ENCODE assay signal across 23 cellular contexts in genomic region chr4:112015960-112016359, GRCh38.
"Had no signal": no experiment of that assay in that cellular context is flagged by ENCODE, and none has a peak within 500 bp of the region (broad histone marks: within the 10 kb centered on the region; RNA-seq: fewer than 3 reads in every experiment).

No MANE protein-coding gene starts in this region.

- H3K27ac ChIP-seq: stomach, suprapubic skin, testis, thoracic aorta, thyroid gland, tibial artery, tibial nerve, transverse colon, upper lobe of left lung, upper lobe of right lung, uterus, vagina had no signal

- H3K4me3 ChIP-seq: stomach, suprapubic skin, testis, thoracic aorta, thyroid gland, tibial artery, tibial nerve, transverse colon, upper lobe of left lung, upper lobe of right lung, uterus, vagina had no signal

- H3K36me3 ChIP-seq: stomach, suprapubic skin, thoracic aorta, thyroid gland, tibial artery, tibial nerve, transverse colon, upper lobe of left lung, upper lobe of right lung, uterus, vagina had no signal

- H3K9me3 ChIP-seq: stomach, suprapubic skin, testis, thoracic aorta, thyroid gland, tibial artery, tibial nerve, transverse colon, upper lobe of left lung, upper lobe of right lung, uterus, vagina had no signal

- H3K4me1 ChIP-seq: stomach, suprapubic skin, testis, thyroid gland, tibial artery, tibial nerve, transverse colon, upper lobe of left lung, upper lobe of right lung, uterus, vagina had no signal

- DNase-seq: stimulated activated CD4-positive, alpha-beta T cell treated with anti-CD3 and anti-CD28 coated beads, Interleukin-2, amount 100 ng/mL, for 48 hours; stimulated activated CD4-positive, alpha-beta T cell treated with anti-CD3 and anti-CD28 coated beads, Interleukin-4, amount 100 ng/mL, for 1 hour; stimulated activated CD4-positive, alpha-beta T cell treated with anti-CD3 and anti-CD28 coated beads, Interleukin-4, amount 100 ng/mL, for 24 hours; stimulated activated CD4-positive, alpha-beta T cell treated with anti-CD3 and anti-CD28 coated beads, Interleukin-4, amount 100 ng/mL, for 4 hours; stimulated activated CD8-positive, alpha-beta memory T cell treated with anti-CD3 and anti-CD28 coated beads, Interleukin-4, amount 100 ng/mL, for 48 hours; stimulated activated naive B cell treated with anti-CD40 and anti-IgM and Interleukin-4, amounts not matched to agents 10 μg/mL and 1 μg/mL and 100 μg/mL, for 72 hours; stimulated activated naive CD4-positive, alpha-beta T cell; stimulated activated naive CD4-positive, alpha-beta T cell treated with Interleukin-2 at 50 U/mL for 16 hours; stimulated activated naive CD8-positive, alpha-beta T cell treated with anti-CD3 and anti-CD28 coated beads, Interleukin-15, amount 100 ng/mL, for 72 hours; stimulated activated naive CD8-positive, alpha-beta T cell treated with anti-CD3 and anti-CD28 coated beads, Interleukin-15, Interleukin-2, amounts not matched to agents 100 U/mL and 50 U/mL, for 24 hours; stomach; testis; thyroid gland; tibial artery; transverse colon; trophoblast cell; upper lobe of left lung; upper lobe of right lung; uterus had no signal
